8 cellular contexts compared by ENCODE assay signal in genomic region chr7:103073989-103074518, GRCh38.
DNase-seq lines count a peak whose midpoint lies in the region; ATAC-seq and TF ChIP-seq lines count a peak whose summit lies in the region.

No MANE protein-coding gene starts in this region.

- H3K4me3 ChIP-seq in DOHH2 (ENCODE audit: low read length) (peak overlapping the region; percentile 78), muscle layer of colon (ENCODE audit: low read depth in 1 of 2, low read length in 2 of 2) (peak overlapping the region; percentile 89 to 98)

- no peaks in the 10 kb centered on the region for H3K27me3 Mint-ChIP-seq in central memory CD8-positive, alpha-beta T cell

- peak overlapping the region; percentile 79 for H3K9ac ChIP-seq in muscle layer of colon (ENCODE audit: low read length)

- ATAC-seq in central memory CD8-positive, alpha-beta T cell (replicated peaks; ENCODE audit: extremely low read depth, poor library complexity, severe bottlenecking), result no peak
- ATAC-seq in HG03439 (IDR thresholded peaks at IDR 0.05; ENCODE audit: unreplicated experiment) (no peak), GM18907 (IDR thresholded peaks at IDR 0.05; ENCODE audit: unreplicated experiment) (no peak)

- 0 out of 2 replicates have a peak, but pooled peaks cover 4% of the 10 kb centered on the region for H3F3A ChIP-seq in DOHH2 (ENCODE audit: control insufficient read depth, insufficient read depth)

- H3K9me3 ChIP-seq in DOHH2 (ENCODE audit: control insufficient read depth, insufficient read depth, low read length), result no peaks in the 10 kb centered on the region
- no peaks in the 10 kb centered on the region for H3K9me3 ChIP-seq in muscle layer of colon (ENCODE audit: low read length)

- H3K27ac ChIP-seq in DOHH2 (ENCODE audit: low read depth, low read length) (peak overlapping the region; percentile 63), muscle layer of colon (ENCODE audit: low read depth, low read length) (peak overlapping the region; percentile 82)

- H3K4me2 ChIP-seq in DOHH2 (ENCODE audit: low read length), result peak overlapping the region; percentile 99

- H4K20me1 ChIP-seq in DOHH2 (ENCODE audit: control insufficient read depth, insufficient read depth, low read depth, low read length), result no peaks in the 10 kb centered on the region; the same call in 1 of the 2 replicates

- peaks cover 6% of the 10 kb centered on the region for H3K36me3 Mint-ChIP-seq in central memory CD8-positive, alpha-beta T cell (ENCODE audit: insufficient read depth)

- peak overlapping the region; percentile 33 for H3K27ac Mint-ChIP-seq in central memory CD8-positive, alpha-beta T cell (ENCODE audit: low read depth)

- peaks cover 27% of the 10 kb centered on the region for H3K36me3 ChIP-seq in DOHH2 (ENCODE audit: control insufficient read depth, low read length)
- H3K36me3 ChIP-seq in muscle layer of colon (ENCODE audit: insufficient read depth, low read length), result no peaks in the 10 kb centered on the region

- DNase-seq in NCI-H146 (lab: John Stamatoyannopoulos, UW) (peak; percentile 12), GM03348 (ENCODE audit: low spot score) (no peak)
- no peak for DNase-seq in central memory CD8-positive, alpha-beta T cell (ENCODE audit: low spot score in 2 of 2)
- DNase-seq in activated effector memory CD4-positive, alpha-beta T cell treated with Interleukin-2 at 50 U/mL for 16 hours, result no peak

- H3K9me3 Mint-ChIP-seq in central memory CD8-positive, alpha-beta T cell, result no peaks in the 10 kb centered on the region

- peaks cover 39% of the 10 kb centered on the region for H3K79me2 ChIP-seq in DOHH2 (ENCODE audit: control insufficient read depth, low read length)

- H3K27me3 ChIP-seq in DOHH2 (ENCODE audit: control insufficient read depth, low read length) (no peaks in the 10 kb centered on the region), muscle layer of colon (ENCODE audit: control insufficient read depth in 1 of 2, insufficient read depth in 2 of 2, low read length in 2 of 2) (no peaks in the 10 kb centered on the region)

- peak overlapping the region; percentile 89 for H3K4me3 Mint-ChIP-seq in central memory CD8-positive, alpha-beta T cell

- H3K4me1 Mint-ChIP-seq in central memory CD8-positive, alpha-beta T cell, result peaks cover 22% of the 10 kb centered on the region

- no peaks in the 10 kb centered on the region for H3K9me2 ChIP-seq in DOHH2 (replicated peaks; ENCODE audit: control insufficient read depth, low read length)

- H3K4me1 ChIP-seq in DOHH2 (ENCODE audit: control insufficient read depth, low read length) (peaks cover 42% of the 10 kb centered on the region), muscle layer of colon (ENCODE audit: insufficient read depth, low read length) (peaks cover 12% of the 10 kb centered on the region)

- TF ChIP-seq CTCF in DOHH2 (IDR thresholded peaks at IDR 0.05; ENCODE audit: low read depth, low read length, poor library complexity, severe bottlenecking), result no peak
